33 cellular contexts compared by ENCODE assay signal in genomic region chrX:150041208-150041607, GRCh38.
"Had no signal": no experiment of that assay in that cellular context is flagged by ENCODE, and none has a peak within 500 bp of the region (broad histone marks: within the 10 kb centered on the region; RNA-seq: fewer than 3 reads in every experiment).

No MANE protein-coding gene starts in this region.

- ATAC-seq: activated CD8-positive, alpha-beta T cell treated with anti-CD3 and anti-CD28 coated beads for 36 hours; activated naive CD8-positive, alpha-beta T cell treated with anti-CD3 and anti-CD28 coated beads, Interleukin-2, amount 50 U/mL, for 24 hours; activated T-cell treated with anti-CD3 and anti-CD28 coated beads, Interleukin-2, amount 50 U/mL, for 4 hours; activated T-helper 17 cell treated with anti-CD3 and anti-CD28 coated beads, Interleukin-2, amount 50 U/mL, for 72 hours; foreskin keratinocyte; gastrocnemius medialis; heart left ventricle; T-helper 17 cell; WTC11 had no signal

- H3K27me3 Mint-ChIP-seq: T-helper 17 cell had no signal

- DNase-seq: activated CD4-positive, alpha-beta T cell treated with anti-CD3 and anti-CD28 coated beads for 48 hours; activated CD4-positive, alpha-beta T cell treated with anti-CD3 and anti-CD28 coated beads, Interleukin-2, amount 50 U/mL, for 1 hour; activated CD4-positive, alpha-beta T cell treated with anti-CD3 and anti-CD28 coated beads, Interleukin-2, amount 50 U/mL, for 48 hours; activated CD8-positive, alpha-beta memory T cell treated with anti-CD3 and anti-CD28 coated beads for 24 hours; activated CD8-positive, alpha-beta T cell treated with anti-CD3 and anti-CD28 coated beads for 36 hours; activated effector memory CD4-positive, alpha-beta T cell treated with anti-CD3 and anti-CD28 coated beads, Interleukin-2, amount 50 U/mL, for 16 hours; activated naive CD4-positive, alpha-beta T cell treated with anti-CD3 and anti-CD28 coated beads for 36 hours; activated naive CD8-positive, alpha-beta T cell treated with anti-CD3 and anti-CD28 coated beads for 36 hours; activated naive CD8-positive, alpha-beta T cell treated with anti-CD3 and anti-CD28 coated beads, Interleukin-2, amount 50 U/mL, for 24 hours; activated T-cell treated with anti-CD3 and anti-CD28 coated beads, Interleukin-2, amount 50 U/mL, for 4 hours; adrenal gland; amygdala; aorta; central memory CD4-positive, alpha-beta T cell; cerebellar nuclear complex; colonic mucosa; effector CD8-positive, alpha-beta T cell; foreskin keratinocyte; gastrocnemius medialis; glutamatergic neuron; heart left ventricle; T-helper 1 cell; T-helper 17 cell; T1000 had no signal

- H3K36me3 ChIP-seq: adrenal gland, breast epithelium, cardiac muscle cell, colonic mucosa, esophagus muscularis mucosa, gastrocnemius medialis, heart left ventricle had no signal

- H3K9me3 Mint-ChIP-seq: activated CD8-positive, alpha-beta T cell treated with anti-CD3 and anti-CD28 coated beads for 36 hours; activated naive CD4-positive, alpha-beta T cell treated with anti-CD3 and anti-CD28 coated beads for 36 hours; activated naive CD4-positive, alpha-beta T cell treated with anti-CD3 and anti-CD28 coated beads, Interleukin-2, amount 50 U/mL, for 24 hours; activated T-helper 17 cell treated with anti-CD3 and anti-CD28 coated beads, Interleukin-2, amount 50 U/mL, for 72 hours; T-helper 2 cell treated with Interferon-gamma antibody and Interleukin-4, amounts not matched to agents 5 μg/mL and 100 μg/mL, for 36 hours; WTC11 had no signal

- H3K9me3 ChIP-seq: adrenal gland, colonic mucosa, esophagus muscularis mucosa, gastrocnemius medialis had no signal

- H3K4me1 Mint-ChIP-seq: activated naive CD4-positive, alpha-beta T cell treated with anti-CD3 and anti-CD28 coated beads, Interleukin-2, amount 50 U/mL, for 24 hours; activated naive CD8-positive, alpha-beta T cell treated with anti-CD3 and anti-CD28 coated beads for 36 hours; activated naive CD8-positive, alpha-beta T cell treated with anti-CD3 and anti-CD28 coated beads, Interleukin-2, amount 50 U/mL, for 24 hours; activated T-helper 17 cell treated with anti-CD3 and anti-CD28 coated beads, Interleukin-2, amount 50 U/mL, for 72 hours; brain; T-helper 17 cell had no signal

- H3K4me3 Mint-ChIP-seq: activated CD8-positive, alpha-beta T cell treated with anti-CD3 and anti-CD28 coated beads for 36 hours; activated naive CD4-positive, alpha-beta T cell treated with anti-CD3 and anti-CD28 coated beads for 36 hours; activated naive CD4-positive, alpha-beta T cell treated with anti-CD3 and anti-CD28 coated beads, Interleukin-2, amount 50 U/mL, for 24 hours; activated naive CD8-positive, alpha-beta T cell treated with anti-CD3 and anti-CD28 coated beads for 36 hours; activated naive CD8-positive, alpha-beta T cell treated with anti-CD3 and anti-CD28 coated beads, Interleukin-2, amount 50 U/mL, for 24 hours; activated T-cell treated with anti-CD3 and anti-CD28 coated beads, Interleukin-2, amount 50 U/mL, for 4 hours; activated T-helper 17 cell treated with anti-CD3 and anti-CD28 coated beads, Interleukin-2, amount 50 U/mL, for 72 hours; brain; T-helper 17 cell; T-helper 2 cell treated with Interferon-gamma antibody and Interleukin-4, amounts not matched to agents 5 μg/mL and 100 μg/mL, for 36 hours; WTC11 had no signal

- H3K27ac Mint-ChIP-seq: activated CD8-positive, alpha-beta T cell treated with anti-CD3 and anti-CD28 coated beads for 36 hours; activated naive CD4-positive, alpha-beta T cell treated with anti-CD3 and anti-CD28 coated beads for 36 hours; activated naive CD4-positive, alpha-beta T cell treated with anti-CD3 and anti-CD28 coated beads, Interleukin-2, amount 50 U/mL, for 24 hours; activated naive CD8-positive, alpha-beta T cell treated with anti-CD3 and anti-CD28 coated beads for 36 hours; activated naive CD8-positive, alpha-beta T cell treated with anti-CD3 and anti-CD28 coated beads, Interleukin-2, amount 50 U/mL, for 24 hours; activated T-helper 17 cell treated with anti-CD3 and anti-CD28 coated beads, Interleukin-2, amount 50 U/mL, for 72 hours; brain; T-helper 17 cell; T-helper 2 cell treated with Interferon-gamma antibody and Interleukin-4, amounts not matched to agents 5 μg/mL and 100 μg/mL, for 36 hours; WTC11 had no signal

- H3K4me3 ChIP-seq: adrenal gland, breast epithelium, cardiac muscle cell, colonic mucosa, esophagus muscularis mucosa, gastrocnemius medialis, heart left ventricle had no signal

- H3K36me3 Mint-ChIP-seq: brain, WTC11 had no signal

- H3K27me3 ChIP-seq: adrenal gland, breast epithelium, cardiac muscle cell, colonic mucosa, foreskin keratinocyte, gastrocnemius medialis had no signal

- H3K27ac ChIP-seq: adrenal gland, breast epithelium, cardiac muscle cell, colonic mucosa, esophagus muscularis mucosa, foreskin keratinocyte, gastrocnemius medialis, heart left ventricle, VCaP had no signal

- H3K4me1 ChIP-seq: breast epithelium, colonic mucosa, gastrocnemius medialis had no signal
